1 cellular context compared by ENCODE assay signal in genomic region chr14:21070610-21071224, GRCh38.
TF ChIP-seq lines count a peak whose summit lies in the region.

No MANE protein-coding gene starts in this region.

TF ChIP-seq in IMR-90, 13 proteins besides CTCF, POLR2A, EP300 and RAD21:
- no peak for TF ChIP-seq RCOR1 (IDR thresholded peaks at IDR 0.05; ENCODE audit: insufficient replicate concordance, low read length)
- no peak for TF ChIP-seq FOS (IDR thresholded peaks at IDR 0.05; ENCODE audit: low read depth, low read length)
- no peak for TF ChIP-seq MXI1 (IDR thresholded peaks at IDR 0.05; ENCODE audit: borderline replicate concordance, low read depth, low read length)
- no peak for TF ChIP-seq SMC3 (IDR thresholded peaks at IDR 0.05; ENCODE audit: low read depth, low read length)
- TF ChIP-seq, protein P1, sequence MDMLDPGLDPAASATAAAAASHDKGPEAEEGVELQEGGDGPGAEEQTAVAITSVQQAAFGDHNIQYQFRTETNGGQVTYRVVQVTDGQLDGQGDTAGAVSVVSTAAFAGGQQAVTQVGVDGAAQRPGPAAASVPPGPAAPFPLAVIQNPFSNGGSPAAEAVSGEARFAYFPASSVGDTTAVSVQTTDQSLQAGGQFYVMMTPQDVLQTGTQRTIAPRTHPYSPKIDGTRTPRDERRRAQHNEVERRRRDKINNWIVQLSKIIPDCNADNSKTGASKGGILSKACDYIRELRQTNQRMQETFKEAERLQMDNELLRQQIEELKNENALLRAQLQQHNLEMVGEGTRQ (IDR thresholded peaks at IDR 0.05; ENCODE audit: low read depth, low read length), result no peak
- no peak for TF ChIP-seq BHLHE40 (IDR thresholded peaks at IDR 0.05; ENCODE audit: low read depth, low read length)
- TF ChIP-seq CHD1 (IDR thresholded peaks at IDR 0.05; ENCODE audit: low read depth, low read length), result no peak
- TF ChIP-seq NFE2L2 (IDR thresholded peaks at IDR 0.05; ENCODE audit: low read depth, low read length), result no peak
- TF ChIP-seq MAFK (IDR thresholded peaks at IDR 0.05; ENCODE audit: low read depth, low read length), result no peak
- no peak for TF ChIP-seq RFX5 (IDR thresholded peaks at IDR 0.05; ENCODE audit: low read depth, low read length)
- no peak for TF ChIP-seq ELK1 (IDR thresholded peaks at IDR 0.05; ENCODE audit: borderline replicate concordance, low read depth, low read length)
- TF ChIP-seq CEBPB (IDR thresholded peaks at IDR 0.05; ENCODE audit: low read depth, low read length), result no peak
- no peak for TF ChIP-seq MAZ (IDR thresholded peaks at IDR 0.05; ENCODE audit: borderline replicate concordance, low read depth, low read length)
